In genomic region chr7:1202914-1203313, GRCh38 we compare ENCODE assay signal across 1 cellular context. TPM values are rescaled to one million over a fixed set of nuclear protein-coding genes. Genes with fewer than 3 reads are reported as not detected.
"Had no signal": no experiment of that assay in that cellular context is flagged by ENCODE, and none has a peak within 500 bp of the region (broad histone marks: within the 10 kb centered on the region; RNA-seq: fewer than 3 reads in every experiment).

No MANE protein-coding gene starts in this region.

RNA-seq across cellular contexts. Expression of gene UNCX, which starts 29.8 kb away (rescaled TPM):
- total RNA-seq: GM12878 had no signal
- polyA plus RNA-seq: GM12878 had no signal
